21 cellular contexts compared by ENCODE assay signal in genomic region chr4:48640225-48640624, GRCh38.
"Had no signal": no experiment of that assay in that cellular context is flagged by ENCODE, and none has a peak within 500 bp of the region (broad histone marks: within the 10 kb centered on the region; RNA-seq: fewer than 3 reads in every experiment).

No MANE protein-coding gene starts in this region.

- H3K4me1 ChIP-seq: breast epithelium, prostate gland had no signal

- H3K4me3 ChIP-seq: adrenal gland, breast epithelium, prostate gland, spleen, suprapubic skin, vagina had no signal

- H3K27me3 Mint-ChIP-seq: activated naive CD8-positive, alpha-beta T cell; naive B cell had no signal

- H3K27me3 ChIP-seq: adrenal gland, breast epithelium, spleen, suprapubic skin, vagina had no signal

- H3K27ac Mint-ChIP-seq: activated naive CD8-positive, alpha-beta T cell; activated T-helper 2 cell treated with anti-CD3 and anti-CD28 coated beads, Interferon-gamma antibody, Interleukin-2, Interleukin-4, amounts not matched to agents 10 μg/mL and 5 μg/mL and 100 μg/mL, durations not matched to agents 14 hours and 24 hours and 36 hours had no signal

- DNase-seq: activated CD4-positive, alpha-beta T cell treated with anti-CD3 and anti-CD28 coated beads for 4 hours; activated CD4-positive, alpha-beta T cell treated with anti-CD3 and anti-CD28 coated beads, Interleukin-2, amount 50 U/mL, for 48 hours; activated CD4-positive, CD25-positive, alpha-beta regulatory T cell; activated CD8-positive, alpha-beta memory T cell treated with anti-CD3 and anti-CD28 coated beads, Interleukin-2, amount 50 U/mL, for 48 hours; activated naive CD4-positive, alpha-beta T cell; activated T-cell treated with anti-CD3 and anti-CD28 coated beads, Interleukin-2, amount 50 U/mL, for 4 hours; adrenal gland; cortex of kidney; mesenchymal stem cell; naive B cell; spleen; stimulated activated CD4-positive, alpha-beta T cell treated with anti-CD3 and anti-CD28 coated beads, Interleukin-4, amount 100 ng/mL, for 1 hour; stimulated activated naive CD4-positive, alpha-beta T cell; T1000 had no signal

- ATAC-seq: activated T-cell treated with anti-CD3 and anti-CD28 coated beads, Interleukin-2, amount 50 U/mL, for 4 hours had no signal

- H3K9me3 Mint-ChIP-seq: activated T-helper 2 cell treated with anti-CD3 and anti-CD28 coated beads, Interferon-gamma antibody, Interleukin-2, Interleukin-4, amounts not matched to agents 10 μg/mL and 5 μg/mL and 100 μg/mL, durations not matched to agents 14 hours and 24 hours and 36 hours had no signal

- H3K27ac ChIP-seq: adrenal gland, breast epithelium, epithelial cell of prostate, prostate gland, suprapubic skin, vagina had no signal

- H3K4me3 Mint-ChIP-seq: activated naive CD8-positive, alpha-beta T cell; activated T-cell treated with anti-CD3 and anti-CD28 coated beads, Interleukin-2, amount 50 U/mL, for 4 hours; naive B cell had no signal

- H3K9me3 ChIP-seq: adrenal gland, breast epithelium, prostate gland, suprapubic skin, vagina had no signal

- H3K36me3 ChIP-seq: adrenal gland, breast epithelium, prostate gland, spleen, suprapubic skin, vagina had no signal
